1 cellular context compared by ENCODE assay signal in genomic region chr2:102843759-102844443, GRCh38.
TF ChIP-seq lines count a peak whose summit lies in the region.

No MANE protein-coding gene starts in this region.

TF ChIP-seq in SK-N-SH treated with all-trans-retinoic acid at 6 μM for 48 hours, 23 proteins besides CTCF, POLR2A, EP300 and RAD21 (continued from another document):
- no peak for TF ChIP-seq CREB5 (CRISPR knock-in tag; IDR thresholded peaks at IDR 0.05; ENCODE audit: low read depth)
- TF ChIP-seq, protein P1, sequence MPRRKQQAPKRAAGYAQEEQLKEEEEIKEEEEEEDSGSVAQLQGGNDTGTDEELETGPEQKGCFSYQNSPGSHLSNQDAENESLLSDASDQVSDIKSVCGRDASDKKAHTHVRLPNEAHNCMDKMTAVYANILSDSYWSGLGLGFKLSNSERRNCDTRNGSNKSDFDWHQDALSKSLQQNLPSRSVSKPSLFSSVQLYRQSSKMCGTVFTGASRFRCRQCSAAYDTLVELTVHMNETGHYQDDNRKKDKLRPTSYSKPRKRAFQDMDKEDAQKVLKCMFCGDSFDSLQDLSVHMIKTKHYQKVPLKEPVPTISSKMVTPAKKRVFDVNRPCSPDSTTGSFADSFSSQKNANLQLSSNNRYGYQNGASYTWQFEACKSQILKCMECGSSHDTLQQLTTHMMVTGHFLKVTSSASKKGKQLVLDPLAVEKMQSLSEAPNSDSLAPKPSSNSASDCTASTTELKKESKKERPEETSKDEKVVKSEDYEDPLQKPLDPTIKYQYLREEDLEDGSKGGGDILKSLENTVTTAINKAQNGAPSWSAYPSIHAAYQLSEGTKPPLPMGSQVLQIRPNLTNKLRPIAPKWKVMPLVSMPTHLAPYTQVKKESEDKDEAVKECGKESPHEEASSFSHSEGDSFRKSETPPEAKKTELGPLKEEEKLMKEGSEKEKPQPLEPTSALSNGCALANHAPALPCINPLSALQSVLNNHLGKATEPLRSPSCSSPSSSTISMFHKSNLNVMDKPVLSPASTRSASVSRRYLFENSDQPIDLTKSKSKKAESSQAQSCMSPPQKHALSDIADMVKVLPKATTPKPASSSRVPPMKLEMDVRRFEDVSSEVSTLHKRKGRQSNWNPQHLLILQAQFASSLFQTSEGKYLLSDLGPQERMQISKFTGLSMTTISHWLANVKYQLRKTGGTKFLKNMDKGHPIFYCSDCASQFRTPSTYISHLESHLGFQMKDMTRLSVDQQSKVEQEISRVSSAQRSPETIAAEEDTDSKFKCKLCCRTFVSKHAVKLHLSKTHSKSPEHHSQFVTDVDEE (CRISPR knock-in tag; IDR thresholded peaks at IDR 0.05): no peak
- no peak for TF ChIP-seq TOX (CRISPR knock-in tag; IDR thresholded peaks at IDR 0.05; ENCODE audit: borderline replicate concordance)
- TF ChIP-seq PATZ1 (CRISPR knock-in tag; IDR thresholded peaks at IDR 0.05; ENCODE audit: borderline replicate concordance): no peak
- TF ChIP-seq PPARA (CRISPR knock-in tag; IDR thresholded peaks at IDR 0.05; ENCODE audit: borderline replicate concordance): no peak
